In genomic region chr2:239825705-239825979, GRCh38 we compare ENCODE assay signal across 13 cellular contexts.
"Had no signal": no experiment of that assay in that cellular context is flagged by ENCODE, and none has a peak within 500 bp of the region (broad histone marks: within the 10 kb centered on the region; RNA-seq: fewer than 3 reads in every experiment).

No MANE protein-coding gene starts in this region.

- H3K27me3 ChIP-seq: brain microvascular endothelial cell, pancreas, tibial nerve had no signal

- H3K4me1 ChIP-seq: pancreas had no signal

- DNase-seq: activated naive CD8-positive, alpha-beta T cell treated with anti-CD3 and anti-CD28 coated beads for 36 hours; anterior cingulate cortex; brain microvascular endothelial cell; cerebellar nuclear complex; effector memory CD8-positive, alpha-beta T cell; foreskin melanocyte; stimulated activated CD4-positive, alpha-beta T cell treated with anti-CD3 and anti-CD28 coated beads, Interleukin-15, amount 100 ng/mL, for 24 hours; stimulated activated CD4-positive, alpha-beta T cell treated with anti-CD3 and anti-CD28 coated beads, Interleukin-4, amount 100 ng/mL, for 1 hour; stimulated activated naive B cell treated with anti-CD40 and anti-IgM and Interleukin-4, amounts not matched to agents 10 μg/mL and 1 μg/mL and 100 μg/mL, for 72 hours had no signal

- H3K36me3 ChIP-seq: brain microvascular endothelial cell, pancreas, SJSA1, tibial nerve had no signal

- H3K27ac ChIP-seq: brain microvascular endothelial cell, epithelial cell of prostate, pancreas, SJSA1, tibial nerve had no signal

- H3K4me3 ChIP-seq: pancreas, SJSA1, tibial nerve had no signal

- ATAC-seq: effector memory CD8-positive, alpha-beta T cell; pancreas; stimulated activated naive B cell treated with anti-CD40 and anti-IgM and Interleukin-4, amounts not matched to agents 10 μg/mL and 1 μg/mL and 100 μg/mL, for 72 hours had no signal

- H3K9me3 ChIP-seq: pancreas, SJSA1, tibial nerve had no signal
